Comparison of ENCODE assay signal across 20 cellular contexts in the genomic region with DNA sequence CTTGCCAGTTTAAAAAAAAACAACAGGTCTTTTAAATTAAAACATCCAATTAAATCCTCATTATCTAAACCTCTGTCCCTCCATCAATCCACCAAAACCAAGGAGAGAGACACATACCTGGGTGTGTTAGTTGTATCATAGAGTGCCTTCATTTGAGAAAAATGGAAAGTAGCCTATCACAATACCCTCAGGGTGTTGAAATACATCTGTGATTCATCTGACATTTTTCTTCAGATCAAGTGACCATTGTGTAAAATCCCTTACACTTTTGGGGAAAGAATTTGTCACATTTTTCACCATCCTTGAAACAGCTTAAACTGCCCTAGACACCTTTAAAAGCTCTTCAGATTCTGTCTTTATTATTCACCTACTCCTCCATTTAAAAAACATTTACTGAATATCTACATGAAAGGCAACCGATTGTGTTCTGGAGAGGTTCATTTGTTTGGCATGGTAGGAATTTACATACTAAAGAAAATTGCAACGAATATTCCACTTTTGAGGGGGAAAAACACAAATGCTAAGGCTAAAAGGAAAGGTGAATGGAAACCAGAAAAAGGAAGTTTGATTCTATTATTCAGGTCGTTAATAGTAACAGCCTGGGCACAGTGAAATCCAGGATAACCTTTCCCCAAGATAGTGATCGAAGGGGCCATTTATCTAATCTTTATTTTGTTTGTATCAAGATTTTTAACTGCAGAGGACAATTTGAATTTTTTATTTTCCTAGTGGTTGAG.
DNase-seq lines count a peak whose midpoint lies in the region; ATAC-seq, FAIRE-seq and TF ChIP-seq lines count a peak whose summit lies in the region.
"Had no signal": no experiment of that assay in that cellular context is flagged by ENCODE, and none has a peak within 500 bp of the region (broad histone marks: within the 10 kb centered on the region; RNA-seq: fewer than 3 reads in every experiment).

No MANE protein-coding gene starts in this region.

- H3K79me2 ChIP-seq in OCI-LY1 (ENCODE audit: insufficient read depth, low read length), result no peaks in the 10 kb centered on the region
- no peaks in the 10 kb centered on the region for H3K79me2 ChIP-seq in H1 (ENCODE audit: control insufficient read depth in 1 of 2, insufficient read depth in 2 of 2, low read length in 2 of 2)
- H3K79me2 ChIP-seq: parathyroid adenoma had no signal

- H3K36me3 ChIP-seq in OCI-LY1 (ENCODE audit: insufficient read depth, low read length) (no peaks in the 10 kb centered on the region), H1 (ENCODE audit: control insufficient read depth in 2 of 4, insufficient read depth in 4 of 4, low read length in 3 of 4) (peaks cover 0 to 10% (median 1%) of the 10 kb centered on the region in 4 experiments; a peak in 3 of 8 replicates)
- H3K36me3 ChIP-seq: left lung had no signal

- H4K8ac ChIP-seq in H1 (ENCODE audit: extremely low read depth, insufficient read depth, low read length), result no peak overlapping the region

- no peak overlapping the region for H3K27ac ChIP-seq in OCI-LY1 (ENCODE audit: low read depth, low read length, poor library complexity, severe bottlenecking)
- peak overlapping the region; percentile 50; the same call in 1 of the 2 replicates for H3K27ac ChIP-seq in H1 (ENCODE audit: low read depth, low read length)
- H3K27ac ChIP-seq: C4-2B, left lung, parathyroid adenoma had no signal

- no peak for TF ChIP-seq RAD21 in H1 (IDR thresholded peaks at IDR 0.05 in 1 of 2, conservative IDR thresholded peaks at IDR 0.05 in 1 of 2; ENCODE audit: low read depth in 2 of 2, low read length in 2 of 2)

- peak overlapping the region; percentile 84; the same call in 1 of the 2 replicates for H3K18ac ChIP-seq in H1 (ENCODE audit: extremely low read depth, low read length)

- H2BK20ac ChIP-seq in H1 (ENCODE audit: low read length), result 0 out of 2 replicates have a peak overlapping the region, but pooled peaks have one; percentile 35

- peak overlapping the region; percentile 88; the same call in 1 of the 2 replicates for H2BK12ac ChIP-seq in H1 (ENCODE audit: low read depth, low read length)

- no peaks in the 10 kb centered on the region for H3K79me1 ChIP-seq in H1 (ENCODE audit: low read depth, low read length)

- H4K91ac ChIP-seq in H1 (replicated peaks; ENCODE audit: insufficient read length, low read length), result peak overlapping the region; percentile 67

- peaks cover 26% of the 10 kb centered on the region for H3K4me1 ChIP-seq in OCI-LY1 (ENCODE audit: insufficient read depth, low read length, severe bottlenecking)
- H3K4me1 ChIP-seq in H1 (replicated peaks in 1 of 4; ENCODE audit: control insufficient read depth in 3 of 4, insufficient read depth in 4 of 4, low read length in 3 of 4), result peaks cover 2 to 35% (median 12%) of the 10 kb centered on the region in 4 experiments
- H3K4me1 ChIP-seq: parathyroid adenoma had no signal

- H3K14ac ChIP-seq in H1 (ENCODE audit: insufficient read length), result no peak overlapping the region

- H3K4me2 ChIP-seq in OCI-LY1 (ENCODE audit: low read length) (no peak overlapping the region), H1 (ENCODE audit: insufficient read depth in 1 of 2, low read depth in 2 of 2, low read length in 2 of 2) (peak overlapping the region; percentile 51 to 55)

- H2AK5ac ChIP-seq in H1 (ENCODE audit: low read depth, low read length), result peak overlapping the region; percentile 79; the same call in 1 of the 2 replicates

- no peak for TF ChIP-seq POLR2A in H1 (IDR thresholded peaks at IDR 0.05; ENCODE audit: control extremely low read depth in 1 of 2, low read depth in 2 of 2, low read length in 2 of 2)

- WGBS in H1 (ENCODE audit: extremely low coverage in 1 of 2, insufficient coverage in 1 of 2, insufficient read length in 1 of 2, insufficient replicate concordance in 2 of 2, low coverage in 1 of 2, low lambda C conversion rate in 2 of 2, missing lambda C conversion rate in 1 of 2), 2 experiments, result 9% methylated on average over 4 of the region's 4 CpGs; no CpG with 5 or more reads in 1 of the 2 experiments

- FAIRE-seq in H1 (lab: Jason Lieb, UNC), result peak; percentile 36
- FAIRE-seq: A204.1, GM18507, small intestine, urothelium cell line had no signal

- no peak for TF ChIP-seq CTCF in OCI-LY1 (IDR thresholded peaks at IDR 0.05; ENCODE audit: low read length)
- no peak for TF ChIP-seq CTCF in H1 (IDR thresholded peaks at IDR 0.05; ENCODE audit: control extremely low read depth in 1 of 3, insufficient read depth in 1 of 3, low read depth in 1 of 3, low read length in 3 of 3)

- H3K4me3 ChIP-seq in OCI-LY1 (ENCODE audit: low read depth, low read length, poor library complexity, severe bottlenecking) (no peak overlapping the region), H1 (ENCODE audit: extremely low read depth in 1 of 4, insufficient read depth in 2 of 4, low read depth in 3 of 4, low read length in 4 of 4) (peak overlapping the region in 2 of 4 experiments; percentile 1 to 31; a peak in 1 of 8 replicates)
- H3K4me3 ChIP-seq: left lung had no signal

- H2AFZ ChIP-seq in OCI-LY1 (ENCODE audit: low read length) (peak overlapping the region; percentile 69; the same call in 1 of the 2 replicates), H1 (ENCODE audit: low read length) (no peak overlapping the region)
- H2AFZ ChIP-seq: parathyroid adenoma had no signal

- no peak overlapping the region for H3K23ac ChIP-seq in H1 (ENCODE audit: insufficient read length)

- TF ChIP-seq EP300 in H1 (IDR thresholded peaks at IDR 0.05; ENCODE audit: borderline replicate concordance in 1 of 2, low read depth in 2 of 2, low read length in 2 of 2), result peak in 1 of 2 experiments; percentile 24; a peak in 1 of 3 replicates

- peak; percentile 29 to 45 for ATAC-seq in activated CD4-positive, CD25-positive, alpha-beta regulatory T cell treated with anti-CD3 and anti-CD28 coated beads, Interleukin-2, amount 50 U/mL, for 24 hours
- ATAC-seq: left lung had no signal

- peak overlapping the region; percentile 94 for H4K5ac ChIP-seq in H1 (ENCODE audit: insufficient read length, low read depth, low read length)

- H3F3A ChIP-seq in OCI-LY1 (ENCODE audit: insufficient read depth, low read length), result no peaks in the 10 kb centered on the region

- H2BK5ac ChIP-seq in H1 (ENCODE audit: low read depth, low read length), result peak overlapping the region; percentile 100

- H3K27me3 ChIP-seq in OCI-LY1 (ENCODE audit: insufficient read depth, low read length), result no peaks in the 10 kb centered on the region
- H3K27me3 ChIP-seq in H1 (replicated peaks in 1 of 4; ENCODE audit: control insufficient read depth in 3 of 4, extremely low read depth in 1 of 4, insufficient read depth in 3 of 4, low read length in 3 of 4), result no peaks in the 10 kb centered on the region
- H3K27me3 ChIP-seq: left lung had no signal

- H4K20me1 ChIP-seq in OCI-LY1 (ENCODE audit: insufficient read depth, low read length) (no peaks in the 10 kb centered on the region), H1 (replicated peaks in 1 of 2; ENCODE audit: control insufficient read depth in 1 of 2, insufficient read depth in 2 of 2, low read length in 2 of 2) (no peaks in the 10 kb centered on the region)

- peak overlapping the region; percentile 46 for H3K56ac ChIP-seq in H1 (replicated peaks; ENCODE audit: insufficient read length, low read depth, low read length)

- H3K9me3 ChIP-seq in OCI-LY1 (ENCODE audit: low read length), result no peaks in the 10 kb centered on the region
- H3K9me3 ChIP-seq in H1 (ENCODE audit: insufficient read depth in 2 of 2, low read depth in 1 of 2, low read length in 1 of 2), result peaks cover 15 to 16% of the 10 kb centered on the region in 2 experiments

- POLR2A ChIA-PET in H1 (lab: Charles Lee; ENCODE audit: partially characterized antibody), result interaction anchor here (1.4 kb wide), 1 partner anchor 14 kb away, joined by 6 read pairs; no protein-coding TSS in a partner anchor

- H3K4ac ChIP-seq in H1 (replicated peaks; ENCODE audit: insufficient read length, low read depth, low read length), result peak overlapping the region; percentile 98

- DNase-seq in activated CD4-positive, CD25-positive, alpha-beta regulatory T cell treated with anti-CD3 and anti-CD28 coated beads, Interleukin-2, amount 50 U/mL, for 72 hours, result no peak
- DNase-seq in H1 (ENCODE audit: low read depth in 1 of 2, low spot score in 2 of 2) (peak in 1 of 2 experiments; percentile 33), renal cortical epithelial cell (ENCODE audit: low read depth) (peak; percentile 31), HuH-7 (ENCODE audit: low spot score) (no peak), islet precursor cell (no peak), OCI-M2 (lab: John Stamatoyannopoulos, UW; ENCODE audit: unreplicated experiment) (no peak)
- DNase-seq: activated CD4-positive, CD25-positive, alpha-beta regulatory T cell; central memory CD4-positive, alpha-beta T cell; effector CD8-positive, alpha-beta T cell; left lung; NCI-H1048; small intestine; T-helper 1 cell had no signal

- H3K23me2 ChIP-seq in H1 (ENCODE audit: low read depth, low read length), result no peaks in the 10 kb centered on the region

- no peaks in the 10 kb centered on the region for H3K9me2 ChIP-seq in OCI-LY1 (ENCODE audit: low read depth, low read length)

- peak overlapping the region; percentile 86 for H2BK120ac ChIP-seq in H1 (replicated peaks; ENCODE audit: low read depth, low read length)

- CTCF ChIA-PET in H1 (lab: Charles Lee; ENCODE audit: partially characterized antibody), result no interaction called here

- H2BK15ac ChIP-seq in H1 (ENCODE audit: low read length), result no peak overlapping the region

- no peak overlapping the region for H3K9ac ChIP-seq in OCI-LY1 (ENCODE audit: low read length)
- H3K9ac ChIP-seq in H1 (replicated peaks in 1 of 4; ENCODE audit: extremely low read depth in 1 of 4, low read depth in 3 of 4, low read length in 3 of 4), result no peak overlapping the region
- H3K9ac ChIP-seq: parathyroid adenoma had no signal

TF ChIP-seq in H1, 55 proteins besides CTCF, POLR2A, EP300 and RAD21 (continues in another document):
- TF ChIP-seq JUND (IDR thresholded peaks at IDR 0.05; ENCODE audit: low read length), result no peak
- TF ChIP-seq CEBPB (IDR thresholded peaks at IDR 0.05; ENCODE audit: low read depth, low read length), result peak; percentile 19; the same call in 1 of the 2 replicates
- TF ChIP-seq SP1 (IDR thresholded peaks at IDR 0.05; ENCODE audit: low read depth, low read length), result peak; percentile 69
